Comparison of ENCODE assay signal across 8 cellular contexts in genomic region chr17:60599620-60600489, GRCh38. TPM values are rescaled to one million over a fixed set of nuclear protein-coding genes. Genes with fewer than 3 reads are reported as not detected.
DNase-seq lines count a peak whose midpoint lies in the region; ATAC-seq and TF ChIP-seq lines count a peak whose summit lies in the region.

TSS of gene PPM1D (plus strand) at chr17:60600193. CDS start at chr17:60600415, 222 bp downstream.

- TF ChIP-seq CTCF in CD14-positive monocyte (IDR thresholded peaks at IDR 0.05): no peak

- H3K36me3 Mint-ChIP-seq in CD14-positive monocyte: peaks cover 0 to 2% of the 10 kb centered on the region in 2 donors

- H3K27ac Mint-ChIP-seq in CD14-positive monocyte: peak within 1 kb of the TSS; percentile 90 to 97 (median 94)

- no peaks in the 10 kb centered on the region for H3K27me3 Mint-ChIP-seq in CD14-positive monocyte (ENCODE audit: low read depth in 3 of 3)

- peak within 1 kb of the TSS; percentile 95 to 96 for H3K4me3 Mint-ChIP-seq in CD14-positive monocyte

- H3K4me1 Mint-ChIP-seq in CD14-positive monocyte: peaks cover 61% of the 10 kb centered on the region

- intact Hi-C loops in CD14-positive monocyte (cut with micrococcal nuclease): loop anchor here in 1 of 2 donors (5.0 kb wide), 1 partner anchor 73 kb away; the partner anchor contains the start of gene APPBP2

- DNase-seq in CD14-positive monocyte (ENCODE audit: low spot score) (peak; percentile 98), NCI-H748 (lab: John Stamatoyannopoulos, UW; ENCODE audit: unreplicated experiment) (peak; percentile 99), cortex of kidney (lab: John Stamatoyannopoulos, UW) (peak; percentile 81), left kidney (ENCODE audit: low read depth, low spot score) (peak; percentile 100)
- DNase-seq in activated CD4-positive, alpha-beta T cell treated with anti-CD3 and anti-CD28 coated beads, Interleukin-2, amount 50 U/mL, for 1 hour: peak; percentile 98
- DNase-seq in stimulated activated CD4-positive, alpha-beta T cell treated with anti-CD3 and anti-CD28 coated beads, Interleukin-1b, Interleukin-23, amount 100 ng/mL, for 48 hours: peak; percentile 98

- ATAC-seq in GM19395 (IDR thresholded peaks at IDR 0.05; ENCODE audit: unreplicated experiment): peak; percentile 87
- peak; percentile 82 for ATAC-seq in HG03558 (IDR thresholded peaks at IDR 0.05; ENCODE audit: extremely low read depth, unreplicated experiment)

- H3K9me3 Mint-ChIP-seq in CD14-positive monocyte: peaks cover 0 to 2% (median 0%) of the 10 kb centered on the region in 7 donors

RNA-seq across cellular contexts. Expression of gene PPM1D, which starts in this region (rescaled TPM):
- polyA plus RNA-seq in CD14-positive monocyte: 1 to 10 TPM; 7.2 to 7.3 TPM

Comparison
In these comparisons a context has a peak if more than half of its experiments do, and no peak if none do; other contexts are left out.
1. Peak in every context shown above with its lines: DNase-seq and ATAC-seq.